Comparison of ENCODE assay signal across 15 cellular contexts in the genomic region with DNA sequence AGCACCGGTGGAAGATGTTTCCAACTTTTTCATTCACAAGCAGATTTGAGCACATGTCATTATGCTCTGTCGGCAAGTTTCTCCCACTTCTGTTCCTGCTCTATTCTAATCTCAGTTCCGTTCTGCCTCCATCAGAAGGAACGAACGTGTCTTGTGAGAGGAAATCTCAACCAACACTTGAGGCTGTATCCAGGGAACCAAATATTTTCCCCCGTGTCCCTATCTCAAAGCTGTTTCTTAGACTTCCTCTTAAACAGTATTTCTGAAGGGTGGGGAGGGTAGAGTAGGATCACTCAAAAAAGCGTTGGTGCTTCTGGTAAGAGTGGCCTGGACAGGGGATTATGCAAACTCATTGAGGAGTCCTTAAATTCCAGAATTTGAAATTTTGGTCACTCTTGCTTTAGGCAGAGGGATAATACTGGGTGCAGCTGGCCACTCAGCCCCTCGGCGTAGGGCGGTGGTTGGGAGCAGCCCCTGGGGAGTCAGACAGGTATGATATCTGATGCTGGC. TPM values are rescaled to one million over a fixed set of nuclear protein-coding genes. Genes with fewer than 3 reads are reported as not detected.
DNase-seq lines count a peak whose midpoint lies in the region; ATAC-seq and TF ChIP-seq lines count a peak whose summit lies in the region.
"Had no signal": no experiment of that assay in that cellular context is flagged by ENCODE, and none has a peak within 500 bp of the region (broad histone marks: within the 10 kb centered on the region; RNA-seq: fewer than 3 reads in every experiment).

No MANE protein-coding gene starts in this region.

- H3K4me2 ChIP-seq in mesendoderm (ENCODE audit: low read length): no peak overlapping the region
- H3K4me2 ChIP-seq in OCI-LY7 (ENCODE audit: low read length): no peak overlapping the region
- H3K4me2 ChIP-seq: hepatocyte had no signal

- intact Hi-C loops in Right ventricle myocardium superior (cut with DNase I) (no loop called here), thyroid gland (cut with DNase I) (no loop called here), OCI-LY7 (cut with micrococcal nuclease; ENCODE audit: unreplicated experiment) (no loop called here)

- no CpG with 5 or more reads among the region's 10 CpGs for WGBS in mesendoderm (ENCODE audit: extremely low coverage, insufficient coverage, low lambda C conversion rate)
- WGBS in thyroid gland, 2 donors: 28 to 34% methylated on average over 10 of the region's 10 CpGs

- H3K79me2 ChIP-seq in mesendoderm (ENCODE audit: control insufficient read depth, insufficient read depth, low read length) (no peaks in the 10 kb centered on the region), OCI-LY7 (ENCODE audit: insufficient read depth, low read depth, low read length) (no peaks in the 10 kb centered on the region)
- H3K79me2 ChIP-seq: hepatocyte had no signal

- no peaks in the 10 kb centered on the region for H4K20me1 ChIP-seq in OCI-LY7 (ENCODE audit: insufficient read depth, low read length)

- CTCF ChIA-PET in OCI-LY7 (lab: Charles Lee; ENCODE audit: unreplicated experiment): no interaction called here

- H2AFZ ChIP-seq in OCI-LY7 (ENCODE audit: low read length): no peak overlapping the region
- H2AFZ ChIP-seq: hepatocyte had no signal

- H3K36me3 ChIP-seq in mesendoderm (ENCODE audit: control insufficient read depth, insufficient read depth, low read length) (no peaks in the 10 kb centered on the region), thyroid gland (no peaks in the 10 kb centered on the region), OCI-LY7 (ENCODE audit: insufficient read depth, low read length) (no peaks in the 10 kb centered on the region)
- H3K36me3 ChIP-seq: WERI-Rb-1 had no signal

- no peak overlapping the region for H3K4ac ChIP-seq in mesendoderm (ENCODE audit: low read depth, low read length)

- ATAC-seq in Right ventricle myocardium superior (ENCODE audit: poor library complexity): peak; percentile 73

- DNase-seq in RPMI8226 (peak; percentile 51), Right ventricle myocardium superior (no peak), mesendoderm (peak; percentile 8), thyroid gland (peak; percentile 46 to 49), activated gamma-delta T cell (lab: John Stamatoyannopoulos, UW) (no peak), NCI-H524 (lab: John Stamatoyannopoulos, UW) (no peak), mesenteric fat pad (ENCODE audit: low spot score) (no peak), OCI-LY7 (ENCODE audit: low spot score) (no peak)
- DNase-seq: activated naive CD4-positive, alpha-beta T cell treated with Interleukin-2 at 50 U/mL for 16 hours; EL; NCI-H2171 treated with DMSO at 0.1 percent for 48 hours; WERI-Rb-1 had no signal

- H3K4me1 ChIP-seq in mesendoderm (ENCODE audit: control insufficient read depth, low read depth, low read length): no peaks in the 10 kb centered on the region
- peaks cover 10 to 49% of the 10 kb centered on the region in 2 donors for H3K4me1 ChIP-seq in thyroid gland
- H3K4me1 ChIP-seq in OCI-LY7 (ENCODE audit: insufficient read depth, low read length, poor library complexity, severe bottlenecking): peaks cover 19% of the 10 kb centered on the region

- no peaks in the 10 kb centered on the region for H3K79me1 ChIP-seq in mesendoderm (ENCODE audit: low read length)

- no peak overlapping the region for H2BK120ac ChIP-seq in mesendoderm (ENCODE audit: low read depth, low read length)

- no peak overlapping the region for H3K9ac ChIP-seq in mesendoderm (ENCODE audit: low read length)

- H3K9me2 ChIP-seq in OCI-LY7 (ENCODE audit: insufficient read depth, low read length): no peaks in the 10 kb centered on the region

- BruUV-seq in OCI-LY7 (replicated peaks; lab: Mats Ljungman, UMichigan): no TSS peak

- no peak overlapping the region for H3K23ac ChIP-seq in mesendoderm (ENCODE audit: low read length)

- no peak overlapping the region for H2BK15ac ChIP-seq in mesendoderm (replicated peaks; ENCODE audit: low read depth)

- H4K8ac ChIP-seq in mesendoderm (ENCODE audit: low read depth, low read length): no peak overlapping the region

- no peak overlapping the region for H2AK5ac ChIP-seq in mesendoderm (ENCODE audit: low read length)

- TF ChIP-seq CTCF in thyroid gland (IDR thresholded peaks at IDR 0.05): no peak
- no peak for TF ChIP-seq CTCF in OCI-LY7 (conservative IDR thresholded peaks at IDR 0.05; ENCODE audit: low read length)

- H3K27ac ChIP-seq in mesendoderm (ENCODE audit: low read depth, low read length) (no peak overlapping the region), thyroid gland (peak overlapping the region; percentile 35 to 54 (median 51)), OCI-LY7 (ENCODE audit: low read depth, low read length, poor library complexity, severe bottlenecking) (no peak overlapping the region)
- H3K27ac ChIP-seq: C4-2B, hepatocyte, neutrophil, WERI-Rb-1 had no signal

- no peak overlapping the region for H3K56ac ChIP-seq in mesendoderm (ENCODE audit: low read length)

- H2BK5ac ChIP-seq in mesendoderm (ENCODE audit: low read length): no peak overlapping the region

- no peak overlapping the region for H3K4me3 ChIP-seq in mesendoderm (ENCODE audit: low read length)
- no peak overlapping the region for H3K4me3 ChIP-seq in thyroid gland (replicated peaks in 1 of 3)
- no peak overlapping the region for H3K4me3 ChIP-seq in OCI-LY7 (ENCODE audit: low read depth, low read length, poor library complexity, severe bottlenecking)
- H3K4me3 ChIP-seq: hepatocyte had no signal

- no peak overlapping the region for H3K18ac ChIP-seq in mesendoderm (ENCODE audit: low read length)

- no peak for TF ChIP-seq POLR2A in thyroid gland (IDR thresholded peaks at IDR 0.05)

- no peak overlapping the region for H4K5ac ChIP-seq in mesendoderm (ENCODE audit: low read length)

- POLR2A ChIA-PET in OCI-LY7 (lab: Charles Lee): no interaction called here

- no peaks in the 10 kb centered on the region for H3K27me3 ChIP-seq in mesendoderm (ENCODE audit: insufficient read depth, low read length, poor library complexity)
- H3K27me3 ChIP-seq in thyroid gland: no peaks in the 10 kb centered on the region
- H3K27me3 ChIP-seq: hepatocyte, neutrophil had no signal

- H3K9me3 ChIP-seq in thyroid gland (no peaks in the 10 kb centered on the region), OCI-LY7 (ENCODE audit: low read length) (no peaks in the 10 kb centered on the region)
- H3K9me3 ChIP-seq: neutrophil had no signal

RNA-seq across cellular contexts. Expression of a gene that starts 54.9 kb away (rescaled TPM):
- 16.8 TPM for total RNA-seq in Right ventricle myocardium superior
- polyA plus RNA-seq in mesendoderm (2013, experiment 1 of 2): 2.9 TPM
- polyA plus RNA-seq in mesendoderm (2013, experiment 2 of 2): 3.6 TPM
- 100 to 1,000 TPM; 109 to 224 (median 161) TPM for total RNA-seq in thyroid gland
- total RNA-seq in mesenteric fat pad: 30.5 TPM
- total RNA-seq in OCI-LY7 (2014; rRNA removed; shearing (Covaris generic)): not detected in 2 replicates
- not detected in 2 replicates for total RNA-seq in OCI-LY7 (2022)

Comparison
In these comparisons a context has a peak if more than half of its experiments do, and no peak if none do; other contexts are left out.
1. DNase-seq: peak in RPMI8226 (single experiment), mesendoderm (single experiment) and thyroid gland (2 of 2); none in Right ventricle myocardium superior (single experiment), activated gamma-delta T cell (single experiment), NCI-H524 (0 of 2), mesenteric fat pad (single experiment) and OCI-LY7 (single experiment).
2. H3K27ac ChIP-seq: peak in thyroid gland (3 of 3); none in mesendoderm (single experiment) and OCI-LY7 (single experiment).
3. RNA of a gene that starts 54.9 kb away (total RNA-seq): 109 to 224 TPM in thyroid gland, 30.5 TPM in mesenteric fat pad (single experiment) and 16.8 TPM in Right ventricle myocardium superior (single experiment); not detected in OCI-LY7; every median in the first group is over 10 times any median in the second.